Comparison of ENCODE assay signal across 9 cellular contexts in genomic region chr9:114385412-114386181, GRCh38. TPM values are rescaled to one million over a fixed set of nuclear protein-coding genes. Genes with fewer than 3 reads are reported as not detected.
A peak's percentile ranks its signal among the peaks of the same experiment; 100 is the strongest.
DNase-seq lines count a peak whose midpoint lies in the region; ATAC-seq and TF ChIP-seq lines count a peak whose summit lies in the region.
"Had no signal": no experiment of that assay in that cellular context is flagged by ENCODE, and none has a peak within 500 bp of the region (broad histone marks: within the 10 kb centered on the region; RNA-seq: fewer than 3 reads in every experiment).

No MANE protein-coding gene starts in this region.

- H3K9me3 Mint-ChIP-seq in CD8-positive, alpha-beta T cell = no peaks in the 10 kb centered on the region

- H3K9ac ChIP-seq in colonic mucosa (ENCODE audit: low read depth in 2 of 2, low read length in 2 of 2) = peak overlapping the region; percentile 64 to 88
- no peak overlapping the region for H3K9ac ChIP-seq in mesendoderm (ENCODE audit: low read length)

- no peaks in the 10 kb centered on the region for H3K79me2 ChIP-seq in mesendoderm (ENCODE audit: control insufficient read depth, insufficient read depth, low read length)

- no peak overlapping the region for H3K56ac ChIP-seq in mesendoderm (ENCODE audit: low read length)

- intact Hi-C loops in CD8-positive, alpha-beta T cell (cut with DNase I, micrococcal nuclease) = loop anchor here (1.0 to 10.0 kb wide), 7 partner anchors 12 to 539 kb away; partner anchors contain the start of gene ATP6V1G1 (in 1 of the 2)
- intact Hi-C loops in colonic mucosa (cut with DNase I) = no loop called here

- H3K27ac ChIP-seq in CD8-positive, alpha-beta T cell (ENCODE audit: low read depth, low read length) = peak overlapping the region; percentile 90
- H3K27ac ChIP-seq in KOPT-K1 (ENCODE audit: low read depth, low read length, poor library complexity, severe bottlenecking) (peak overlapping the region; percentile 100), colonic mucosa (peak overlapping the region; percentile 90), mesendoderm (ENCODE audit: low read depth, low read length) (no peak overlapping the region)

- no peak overlapping the region for H3K23ac ChIP-seq in mesendoderm (ENCODE audit: low read length)

- H3K4me2 ChIP-seq in mesendoderm (ENCODE audit: low read length) = no peak overlapping the region

- H3K36me3 Mint-ChIP-seq in CD8-positive, alpha-beta T cell = peaks cover 68% of the 10 kb centered on the region

- peaks cover 9% of the 10 kb centered on the region for H3K36me3 ChIP-seq in CD8-positive, alpha-beta T cell (ENCODE audit: insufficient read depth, low read length)
- H3K36me3 ChIP-seq in KOPT-K1 (ENCODE audit: insufficient read depth, low read length) (peaks cover 30% of the 10 kb centered on the region), colonic mucosa (no peaks in the 10 kb centered on the region), mesendoderm (ENCODE audit: control insufficient read depth, insufficient read depth, low read length) (no peaks in the 10 kb centered on the region)

- H3K27me3 ChIP-seq in CD8-positive, alpha-beta T cell (ENCODE audit: insufficient read depth, low read length) = no peaks in the 10 kb centered on the region
- no peaks in the 10 kb centered on the region for H3K27me3 ChIP-seq in colonic mucosa
- H3K27me3 ChIP-seq in mesendoderm (ENCODE audit: insufficient read depth, low read length, poor library complexity) = no peaks in the 10 kb centered on the region

- no peak overlapping the region for H4K8ac ChIP-seq in mesendoderm (ENCODE audit: low read depth, low read length)

- no peak overlapping the region for H2BK120ac ChIP-seq in mesendoderm (ENCODE audit: low read depth, low read length)

- H3K18ac ChIP-seq in mesendoderm (ENCODE audit: low read length) = no peak overlapping the region

- H2AK5ac ChIP-seq in mesendoderm (ENCODE audit: low read length) = no peak overlapping the region

- peak overlapping the region; percentile 99 for H3K4me3 Mint-ChIP-seq in CD8-positive, alpha-beta T cell

- H3K4me3 ChIP-seq in CD8-positive, alpha-beta T cell (ENCODE audit: low read depth, low read length) = peak overlapping the region; percentile 89
- peak overlapping the region; percentile 49 for H3K4me3 ChIP-seq in colonic mucosa
- H3K4me3 ChIP-seq in mesendoderm (ENCODE audit: low read length) = no peak overlapping the region

- no CpG with 5 or more reads among the region's 11 CpGs for WGBS in mesendoderm (ENCODE audit: extremely low coverage, insufficient coverage, low lambda C conversion rate)

- H3K79me1 ChIP-seq in mesendoderm (ENCODE audit: low read length) = peaks cover 2% of the 10 kb centered on the region

- H2BK15ac ChIP-seq in mesendoderm (replicated peaks; ENCODE audit: low read depth) = no peak overlapping the region

- no peaks in the 10 kb centered on the region for H3K27me3 Mint-ChIP-seq in CD8-positive, alpha-beta T cell (ENCODE audit: low read depth)

- peak; percentile 70 for ATAC-seq in CD8-positive, alpha-beta T cell
- peak; percentile 77 for ATAC-seq in GM21576 (IDR thresholded peaks at IDR 0.05; ENCODE audit: unreplicated experiment)

- H4K5ac ChIP-seq in mesendoderm (ENCODE audit: low read length) = no peak overlapping the region

- H3K4me1 ChIP-seq in CD8-positive, alpha-beta T cell (ENCODE audit: insufficient read depth, low read length) = peaks cover 72% of the 10 kb centered on the region
- H3K4me1 ChIP-seq in colonic mucosa (peaks cover 16% of the 10 kb centered on the region), mesendoderm (ENCODE audit: control insufficient read depth, low read depth, low read length) (peaks cover 7% of the 10 kb centered on the region)

- CTCF ChIA-PET in CD8-positive, alpha-beta T cell (lab: Charles Lee) = interaction anchor here (0.9 to 6.6 kb wide), 19 partner anchors 8 to 276 kb away, joined by 3 to 67 read pairs (median 4); no protein-coding TSS in a partner anchor

- H2BK5ac ChIP-seq in mesendoderm (ENCODE audit: low read length) = no peak overlapping the region

- H3K4me1 Mint-ChIP-seq in CD8-positive, alpha-beta T cell (ENCODE audit: low read depth) = peaks cover 75% of the 10 kb centered on the region

- no peak overlapping the region for H3K4ac ChIP-seq in mesendoderm (ENCODE audit: low read depth, low read length)

- H3K9me3 ChIP-seq in CD8-positive, alpha-beta T cell (ENCODE audit: low read length) = no peaks in the 10 kb centered on the region
- no peaks in the 10 kb centered on the region for H3K9me3 ChIP-seq in KOPT-K1 (ENCODE audit: insufficient read depth, low read length, poor library complexity, severe bottlenecking)
- no peaks in the 10 kb centered on the region for H3K9me3 ChIP-seq in colonic mucosa

- H3K27ac Mint-ChIP-seq in CD8-positive, alpha-beta T cell = peak overlapping the region; percentile 95

- no peak for TF ChIP-seq CTCF in CD8-positive, alpha-beta T cell (IDR thresholded peaks at IDR 0.05)
- TF ChIP-seq CTCF in colonic mucosa (IDR thresholded peaks at IDR 0.05) = no peak

- peak; percentile 76 to 96 (median 87) for DNase-seq in CD8-positive, alpha-beta T cell
- DNase-seq in activated CD4-positive, alpha-beta T cell treated with anti-CD3 and anti-CD28 coated beads for 4 hours = peak; percentile 85 to 87
- DNase-seq in colonic mucosa (peak; percentile 74), mesendoderm (peak; percentile 80), HT-29 (ENCODE audit: low spot score) (no peak)
- DNase-seq in stimulated activated CD8-positive, alpha-beta memory T cell treated with anti-CD3 and anti-CD28 coated beads, Interleukin-4, amount 100 ng/mL, for 1 hour (ENCODE audit: low read depth in 2 of 2, low spot score in 1 of 2) = peak; percentile 64 to 76

- POLR2A ChIA-PET in CD8-positive, alpha-beta T cell (lab: Charles Lee) = interaction anchor here (1.1 to 15.8 kb wide), 11 partner anchors 9 to 543 kb away, joined by 3 to 535 read pairs (median 7); partner anchors contain the start of gene ATP6V1G1

RNA-seq across cellular contexts. Expression of gene AKNA, which starts 2.2 kb away (rescaled TPM):
- total RNA-seq in CD8-positive, alpha-beta T cell = 100 to 1,000 TPM; 249 to 269 TPM
- 10 to 100 TPM; 26.9 to 44.9 TPM for total RNA-seq in colonic mucosa
- 9.6 TPM for polyA plus RNA-seq in mesendoderm (2013, experiment 1 of 2)
- polyA plus RNA-seq in mesendoderm (2013, experiment 2 of 2) = 10.0 TPM
- 6.1 and 7.8 TPM in 2 replicates for total RNA-seq in HT-29 (2014; rRNA removed; shearing (Covaris generic))

RNA-seq across cellular contexts. Expression of gene ORM2, which starts 55.9 kb away (rescaled TPM):
- total RNA-seq in CD8-positive, alpha-beta T cell = not detected
- 1 to 10 TPM in 1 of 2 donors, not detected in 1; 2.4 TPM for total RNA-seq in colonic mucosa
- 0.29 TPM for polyA plus RNA-seq in mesendoderm (2013, experiment 1 of 2)
- polyA plus RNA-seq in mesendoderm (2013, experiment 2 of 2) = 0.24 TPM
- not detected in 2 replicates for total RNA-seq in HT-29 (2014; rRNA removed; shearing (Covaris generic))
- total RNA-seq: T-helper 1 cell treated with Interleukin-12 subunit alpha and Interleukin-12 subunit beta and Interleukin-4 antibody, amounts not matched to agents 30 ng/mL and 1 ng/mL, for 36 hours had no signal

Comparison
In these comparisons a context has a peak if more than half of its experiments do, and no peak if none do; other contexts are left out.
1. RNA of gene AKNA, which starts 2.2 kb away (total RNA-seq): 249 to 269 TPM in CD8-positive, alpha-beta T cell; 26.9 to 44.9 TPM in colonic mucosa and 6.1 to 7.8 TPM in HT-29; every median in the first group is over 4 times any median in the second.